Comparison of ENCODE assay signal across 8 cellular contexts in the genomic region with DNA sequence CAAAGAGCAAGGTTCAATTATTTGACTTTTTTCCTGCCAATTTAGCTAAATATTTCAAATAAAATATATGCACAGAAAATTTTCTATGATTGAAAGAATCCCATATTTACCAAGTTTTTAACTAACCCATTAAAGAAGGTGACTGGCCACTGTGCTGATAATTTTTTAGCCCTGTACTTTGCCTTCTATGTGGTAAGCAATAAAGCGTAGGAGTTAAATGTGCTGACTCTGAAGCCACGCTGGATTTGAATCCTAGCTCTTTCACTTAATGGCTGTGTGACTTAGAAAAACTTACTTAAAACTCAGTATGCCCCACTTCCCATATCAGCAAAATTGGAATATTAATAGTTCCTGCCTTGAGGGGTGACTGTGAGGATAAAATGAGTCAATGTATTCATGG.
"Had no signal": no experiment of that assay in that cellular context is flagged by ENCODE, and none has a peak within 500 bp of the region (broad histone marks: within the 10 kb centered on the region; RNA-seq: fewer than 3 reads in every experiment).

No MANE protein-coding gene starts in this region.

- ATAC-seq: GM12878 had no signal

- FAIRE-seq: G401.6, GM12878, GM12891, GM12892, GM18507, GM19239 had no signal

- H3K4me3 ChIP-seq: GM12878 had no signal

- DNase-seq: GDM1, GF-D8 had no signal
